ENCODE assay signal across 17 cellular contexts in the genomic region with DNA sequence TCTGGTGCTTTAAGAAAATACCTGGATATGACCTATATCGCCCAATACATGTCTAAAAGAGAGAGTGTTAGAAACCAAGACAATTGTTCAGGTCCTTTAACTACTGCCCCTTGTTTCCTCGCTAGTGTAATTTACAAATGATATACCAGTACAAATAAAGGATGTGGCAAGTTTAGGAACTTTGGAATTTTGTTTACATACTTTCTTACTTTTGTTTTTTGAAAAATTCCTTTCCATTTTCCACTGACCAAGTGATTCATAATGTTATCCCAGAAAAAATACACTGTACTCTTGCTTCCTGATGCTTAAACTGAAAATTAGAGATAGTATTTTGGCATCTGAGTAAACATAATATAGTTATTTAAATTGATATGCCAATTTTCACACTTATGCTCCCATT.
DNase-seq lines count a peak whose midpoint lies in the region; ATAC-seq and TF ChIP-seq lines count a peak whose summit lies in the region.
"Had no signal": no experiment of that assay in that cellular context is flagged by ENCODE, and none has a peak within 500 bp of the region (broad histone marks: within the 10 kb centered on the region; RNA-seq: fewer than 3 reads in every experiment).

No MANE protein-coding gene starts in this region.

- H3K4me3 ChIP-seq in mesenchymal stem cell (ENCODE audit: insufficient read depth in 1 of 2, low read depth in 1 of 2, low read length in 2 of 2) (no peak overlapping the region), psoas muscle (no peak overlapping the region)
- H3K4me3 ChIP-seq: K562, PC-9 had no signal

- H3K4me2 ChIP-seq in mesenchymal stem cell (ENCODE audit: low read length, poor library complexity, severe bottlenecking): no peak overlapping the region
- H3K4me2 ChIP-seq: PC-9 had no signal

- no peak overlapping the region for H2BK12ac ChIP-seq in mesenchymal stem cell (ENCODE audit: low read length in 2 of 2)

- no peak for TF ChIP-seq CTCF in chondrocyte (IDR thresholded peaks at IDR 0.05)
- TF ChIP-seq CTCF in psoas muscle (IDR thresholded peaks at IDR 0.05): no peak

- no peak overlapping the region for H4K91ac ChIP-seq in mesenchymal stem cell (ENCODE audit: low read length)

- no peaks in the 10 kb centered on the region for H3K9me3 ChIP-seq in mesenchymal stem cell (ENCODE audit: control insufficient read depth, low read length)
- H3K9me3 ChIP-seq in psoas muscle: no peaks in the 10 kb centered on the region

- H2BK5ac ChIP-seq in mesenchymal stem cell (ENCODE audit: low read depth, low read length, poor library complexity, severe bottlenecking): no peak overlapping the region

- H3K27me3 ChIP-seq in mesenchymal stem cell (ENCODE audit: control insufficient read depth in 1 of 2, insufficient read depth in 1 of 2, low read length in 2 of 2): no peaks in the 10 kb centered on the region
- H3K27me3 ChIP-seq in psoas muscle (ENCODE audit: insufficient read depth in 3 of 3, low read length in 2 of 3): no peaks in the 10 kb centered on the region

- no peak overlapping the region for H3K18ac ChIP-seq in mesenchymal stem cell (ENCODE audit: low read depth in 1 of 2, low read length in 2 of 2)

- no peak overlapping the region for H2AFZ ChIP-seq in mesenchymal stem cell (ENCODE audit: low read depth, low read length)

- H3K4me1 ChIP-seq in mesenchymal stem cell (ENCODE audit: control insufficient read depth, insufficient read depth, low read depth, low read length): no peaks in the 10 kb centered on the region
- H3K4me1 ChIP-seq in psoas muscle: no peaks in the 10 kb centered on the region

- no peak overlapping the region for H3K9ac ChIP-seq in mesenchymal stem cell (ENCODE audit: low read length)

- H4K8ac ChIP-seq in mesenchymal stem cell (ENCODE audit: low read length): no peak overlapping the region

- H3K23ac ChIP-seq in mesenchymal stem cell (ENCODE audit: low read length in 2 of 2): no peak overlapping the region

- H3K79me1 ChIP-seq in mesenchymal stem cell (replicated peaks; ENCODE audit: low read length, poor library complexity, severe bottlenecking): no peaks in the 10 kb centered on the region

- no peaks in the 10 kb centered on the region for H3K36me3 ChIP-seq in mesenchymal stem cell (ENCODE audit: control insufficient read depth in 1 of 2, insufficient read depth in 2 of 2, low read depth in 1 of 2, low read length in 2 of 2)
- H3K36me3 ChIP-seq in psoas muscle (ENCODE audit: insufficient read depth in 1 of 2, low read depth in 1 of 2): no peaks in the 10 kb centered on the region

- no peak overlapping the region for H3K4ac ChIP-seq in mesenchymal stem cell (ENCODE audit: low read depth in 1 of 2, low read length in 2 of 2)

- peaks cover 16% of the 10 kb centered on the region for H3K9me3 Mint-ChIP-seq in chondrocyte (ENCODE audit: low read depth)
- H3K9me3 Mint-ChIP-seq in naive thymus-derived CD8-positive, alpha-beta T cell: peaks cover 0 to 2% (median 0%) of the 10 kb centered on the region in 9 donors

- DNase-seq in AG08396 (ENCODE audit: low spot score) (peak; percentile 8), HCEC 1CT (peak; percentile 60), chondrocyte (ENCODE audit: low spot score) (no peak), mesenchymal stem cell (peak; percentile 8), NCI-H1417 (lab: John Stamatoyannopoulos, UW) (no peak), DMS53 (lab: John Stamatoyannopoulos, UW) (no peak), psoas muscle (no peak)
- no peak for DNase-seq in naive thymus-derived CD8-positive, alpha-beta T cell
- DNase-seq: AML-193, H7, NCI-H1048, NCI-H2081 treated with DMSO at 0.1 percent for 48 hours, NCI-H510A treated with DMSO at 0.1 percent for 48 hours, NCI-H82, PC-9 had no signal

- intact Hi-C loops in psoas muscle (cut with DNase I): no loop called here

- WGBS in mesenchymal stem cell: no CpG with 5 or more reads among the region's 2 CpGs
- 89 to 93% (median 91%) methylated on average over 2 of the region's 2 CpGs for WGBS in psoas muscle, 3 donors

- no peak for ATAC-seq in naive thymus-derived CD8-positive, alpha-beta T cell
- no peak for ATAC-seq in psoas muscle
- ATAC-seq: K562 had no signal

- H3K27ac ChIP-seq in mesenchymal stem cell (ENCODE audit: low read length, poor library complexity, severe bottlenecking) (no peak overlapping the region), psoas muscle (no peak overlapping the region)
- H3K27ac ChIP-seq: PC-9 had no signal

- H3K4me3 Mint-ChIP-seq in chondrocyte (ENCODE audit: unreplicated experiment): no peak overlapping the region
- H3K4me3 Mint-ChIP-seq in naive thymus-derived CD8-positive, alpha-beta T cell: no peak overlapping the region
- H3K4me3 Mint-ChIP-seq: CD14-positive monocyte had no signal

- POLR2A ChIA-PET in naive thymus-derived CD8-positive, alpha-beta T cell (lab: Charles Lee): no interaction called here

- no peak overlapping the region for H2AK5ac ChIP-seq in mesenchymal stem cell (ENCODE audit: low read length, severe bottlenecking)

- no peaks in the 10 kb centered on the region for H3K27me3 Mint-ChIP-seq in chondrocyte (ENCODE audit: low read depth)
- peaks cover 0 to 6% (median 0%) of the 10 kb centered on the region in 5 donors for H3K27me3 Mint-ChIP-seq in naive thymus-derived CD8-positive, alpha-beta T cell

- H3K36me3 Mint-ChIP-seq in chondrocyte (ENCODE audit: low read depth): peaks cover 14% of the 10 kb centered on the region
- H3K36me3 Mint-ChIP-seq in naive thymus-derived CD8-positive, alpha-beta T cell: no peaks in the 10 kb centered on the region
- H3K36me3 Mint-ChIP-seq: CD14-positive monocyte had no signal

- peaks cover 39% of the 10 kb centered on the region for H3K4me1 Mint-ChIP-seq in chondrocyte (ENCODE audit: low read depth)
- no peaks in the 10 kb centered on the region for H3K4me1 Mint-ChIP-seq in naive thymus-derived CD8-positive, alpha-beta T cell
- H3K4me1 Mint-ChIP-seq: CD14-positive monocyte had no signal

- H3K14ac ChIP-seq in mesenchymal stem cell (ENCODE audit: low read length in 2 of 2): no peak overlapping the region

- H3K27ac Mint-ChIP-seq in chondrocyte (ENCODE audit: unreplicated experiment): peak overlapping the region; percentile 6
- no peak overlapping the region for H3K27ac Mint-ChIP-seq in naive thymus-derived CD8-positive, alpha-beta T cell
- H3K27ac Mint-ChIP-seq: CD14-positive monocyte had no signal

- no peak overlapping the region for H2BK15ac ChIP-seq in mesenchymal stem cell (ENCODE audit: low read depth, poor library complexity, severe bottlenecking)

- no peak overlapping the region for H2BK120ac ChIP-seq in mesenchymal stem cell (ENCODE audit: low read depth, low read length)

Comparison
In these comparisons a context has a peak if more than half of its experiments do, and no peak if none do; other contexts are left out.
1. DNase-seq: peak in AG08396 (single experiment), HCEC 1CT (single experiment) and mesenchymal stem cell (single experiment); none in chondrocyte (single experiment), NCI-H1417 (0 of 3), DMS53 (single experiment), naive thymus-derived CD8-positive, alpha-beta T cell (0 of 10) and psoas muscle (0 of 2).